Comparison of ENCODE assay signal across 14 cellular contexts in genomic region chr1:150208460-150208859, GRCh38. TPM values are rescaled to one million over a fixed set of nuclear protein-coding genes. Genes with fewer than 3 reads are reported as not detected.
"Had no signal": no experiment of that assay in that cellular context is flagged by ENCODE, and none has a peak within 500 bp of the region (broad histone marks: within the 10 kb centered on the region; RNA-seq: fewer than 3 reads in every experiment).

No MANE protein-coding gene starts in this region.

RNA-seq across cellular contexts. Expression of gene CA14, which starts 49.1 kb away (rescaled TPM):
- total RNA-seq: activated B cell treated with CpG ODN at 0.5 μM for 24 hours; activated CD4-positive, alpha-beta memory T cell treated with anti-CD3 and anti-CD28 coated beads for 36 hours; activated CD4-positive, alpha-beta memory T cell treated with anti-CD3 and anti-CD28 coated beads, Interleukin-2, amount 10 ng/mL, durations not matched to agents 7 days and 5 days; activated CD4-positive, alpha-beta T cell treated with anti-CD3 and anti-CD28 coated beads for 36 hours; activated CD4-positive, alpha-beta T cell treated with anti-CD3 and anti-CD28 coated beads, Interleukin-2, amount 10 ng/mL, durations not matched to agents 24 days and 14 days; activated CD4-positive, alpha-beta T cell treated with anti-CD3 and anti-CD28 coated beads, Interleukin-2, amount 10 ng/mL, durations not matched to agents 7 days and 5 days; activated CD8-positive, alpha-beta memory T cell treated with anti-CD3 and anti-CD28 coated beads for 36 hours; activated CD8-positive, alpha-beta memory T cell treated with anti-CD3 and anti-CD28 coated beads, Interleukin-2, amount 10 ng/mL, durations not matched to agents 7 days and 5 days; activated CD8-positive, alpha-beta T cell treated with anti-CD3 and anti-CD28 coated beads for 36 hours; activated CD8-positive, alpha-beta T cell treated with anti-CD3 and anti-CD28 coated beads, Interleukin-2, amount 10 ng/mL, durations not matched to agents 7 days and 5 days; T-cell; T-helper 1 cell treated with Interleukin-12 subunit alpha and Interleukin-12 subunit beta and Interleukin-4 antibody, amounts not matched to agents 30 ng/mL and 1 ng/mL, for 36 hours; T-helper 17 cell; T-helper 2 cell treated with Interferon-gamma antibody and Interleukin-4, amounts not matched to agents 100 ng/mL and 5 ng/mL, for 36 hours had no signal
